In genomic region chrX:19354625-19355024, GRCh38 we compare ENCODE assay signal across 18 cellular contexts.
"Had no signal": no experiment of that assay in that cellular context is flagged by ENCODE, and none has a peak within 500 bp of the region (broad histone marks: within the 10 kb centered on the region; RNA-seq: fewer than 3 reads in every experiment).

No MANE protein-coding gene starts in this region.

- DNase-seq: Kasumi-1, MM.1S, NCI-H1092 treated with DMSO at 0.1 percent for 48 hours, NCI-H1436 treated with DMSO at 0.1 percent for 48 hours, NCI-H1694, NCI-H1930, NCI-H2081, NCI-H2107, NCI-H2227 treated with DMSO at 0.1 percent for 48 hours, NCI-H524 treated with DMSO at 0.1 percent for 48 hours, NCI-H69, NCI-H774, RPMI8226, SHP77 treated with DMSO at 0.1 percent for 48 hours, SJCRH30 had no signal

- H3K9ac ChIP-seq: KMS-11 had no signal

- H3K4me2 ChIP-seq: KMS-11 had no signal

- H3K27me3 ChIP-seq: SJCRH30 had no signal

- H3K4me3 ChIP-seq: K562, SJCRH30 had no signal

- H3K27ac ChIP-seq: KMS-11, SJCRH30 had no signal

- H3K9me3 ChIP-seq: SJCRH30 had no signal

- ATAC-seq: K562, SK-N-SH treated with all-trans-retinoic acid at 6 μM for 48 hours had no signal

- H3K4me1 ChIP-seq: SJCRH30 had no signal
